In genomic region chr1:3630914-3631313, GRCh38 we compare ENCODE assay signal across 20 cellular contexts. TPM values are rescaled to one million over a fixed set of nuclear protein-coding genes. Genes with fewer than 3 reads are reported as not detected.
"Had no signal": no experiment of that assay in that cellular context is flagged by ENCODE, and none has a peak within 500 bp of the region (broad histone marks: within the 10 kb centered on the region; RNA-seq: fewer than 3 reads in every experiment).

No MANE protein-coding gene starts in this region.

- H3K9me3 Mint-ChIP-seq: activated CD8-positive, alpha-beta T cell treated with anti-CD3 and anti-CD28 coated beads for 36 hours; activated naive CD8-positive, alpha-beta T cell treated with anti-CD3 and anti-CD28 coated beads, Interleukin-2, amount 10 ng/mL, durations not matched to agents 7 days and 5 days; central memory CD8-positive, alpha-beta T cell had no signal

- H3K4me3 Mint-ChIP-seq: activated CD4-positive, alpha-beta T cell treated with anti-CD3 and anti-CD28 coated beads for 36 hours; activated CD8-positive, alpha-beta T cell treated with anti-CD3 and anti-CD28 coated beads for 36 hours; activated naive CD8-positive, alpha-beta T cell treated with anti-CD3 and anti-CD28 coated beads, Interleukin-2, amount 10 ng/mL, durations not matched to agents 7 days and 5 days; central memory CD8-positive, alpha-beta T cell had no signal

- H3K27ac Mint-ChIP-seq: activated CD4-positive, alpha-beta T cell treated with anti-CD3 and anti-CD28 coated beads for 36 hours; activated CD8-positive, alpha-beta T cell treated with anti-CD3 and anti-CD28 coated beads for 36 hours; activated naive CD8-positive, alpha-beta T cell treated with anti-CD3 and anti-CD28 coated beads, Interleukin-2, amount 10 ng/mL, durations not matched to agents 7 days and 5 days had no signal

- ATAC-seq: activated CD4-positive, alpha-beta T cell treated with anti-CD3 and anti-CD28 coated beads for 36 hours; activated CD8-positive, alpha-beta T cell treated with anti-CD3 and anti-CD28 coated beads for 36 hours; foreskin keratinocyte; left cardiac atrium; pancreas had no signal

- H3K4me3 ChIP-seq: heart left ventricle, lung, pancreas, stomach, testis had no signal

- H3K9me3 ChIP-seq: heart left ventricle, pancreas, stomach, testis had no signal

- H3K27me3 ChIP-seq: brain microvascular endothelial cell, foreskin keratinocyte, heart left ventricle, pancreas, stomach, testis had no signal

- H3K27me3 Mint-ChIP-seq: activated CD4-positive, alpha-beta T cell treated with anti-CD3 and anti-CD28 coated beads for 36 hours; activated CD8-positive, alpha-beta T cell treated with anti-CD3 and anti-CD28 coated beads for 36 hours; activated naive CD8-positive, alpha-beta T cell treated with anti-CD3 and anti-CD28 coated beads, Interleukin-2, amount 10 ng/mL, durations not matched to agents 7 days and 5 days; central memory CD8-positive, alpha-beta T cell had no signal

- H3K27ac ChIP-seq: brain microvascular endothelial cell, foreskin keratinocyte, heart left ventricle, pancreas, stomach, testis had no signal

- DNase-seq: activated CD4-positive, alpha-beta T cell treated with anti-CD3 and anti-CD28 coated beads for 36 hours; activated CD8-positive, alpha-beta memory T cell treated with anti-CD3 and anti-CD28 coated beads, Interleukin-2, amount 50 U/mL, for 48 hours; activated CD8-positive, alpha-beta T cell treated with anti-CD3 and anti-CD28 coated beads for 36 hours; activated gamma-delta T cell treated with Interleukin-2 at 50 U/mL for 16 hours; activated naive CD8-positive, alpha-beta T cell treated with anti-CD3 and anti-CD28 coated beads, Interleukin-2, amount 10 ng/mL, durations not matched to agents 7 days and 5 days; anterior cingulate cortex; brain microvascular endothelial cell; cortex of kidney; effector memory CD4-positive, alpha-beta T cell; foreskin keratinocyte; heart left ventricle; left cardiac atrium; midbrain; stimulated activated CD4-positive, alpha-beta T cell treated with anti-CD3 and anti-CD28 coated beads, Interleukin-1b, Interleukin-23, amount 100 ng/mL, for 48 hours; stomach; testis had no signal

- H3K4me1 ChIP-seq: foreskin keratinocyte had no signal

RNA-seq across cellular contexts. Expression of gene TP73, which starts 21.4 kb away (rescaled TPM):
- polyA plus RNA-seq: neural cell had no signal
